ENCODE assay signal across 21 cellular contexts in the genomic region with DNA sequence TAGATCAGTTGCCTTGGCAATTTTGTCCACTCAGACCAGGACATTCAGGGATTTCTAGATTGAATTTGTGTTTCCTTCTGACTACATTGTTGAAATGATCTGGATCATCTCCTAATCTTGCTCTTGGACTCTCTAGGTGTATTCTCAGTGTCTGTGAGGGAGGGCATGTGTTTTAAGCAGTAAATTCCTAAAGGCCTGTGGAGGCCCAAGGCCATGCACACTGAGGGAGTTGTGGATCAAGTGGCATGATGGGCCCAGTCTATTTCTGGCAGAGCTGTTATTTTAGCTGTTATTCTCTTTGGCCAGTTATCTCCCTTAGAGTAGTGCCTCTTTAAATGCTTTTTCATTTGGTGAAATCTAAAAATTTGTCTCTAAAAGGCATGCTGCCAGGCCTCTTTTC.
"Had no signal": no experiment of that assay in that cellular context is flagged by ENCODE, and none has a peak within 500 bp of the region (broad histone marks: within the 10 kb centered on the region; RNA-seq: fewer than 3 reads in every experiment).

No MANE protein-coding gene starts in this region.

- H3K9me3 ChIP-seq: adrenal gland, ascending aorta, heart left ventricle, upper lobe of left lung had no signal

- H3K27ac ChIP-seq: adrenal gland, ascending aorta, brain microvascular endothelial cell, parathyroid adenoma, upper lobe of left lung had no signal

- H3K9me3 Mint-ChIP-seq: activated naive CD4-positive, alpha-beta T cell treated with anti-CD3 and anti-CD28 coated beads, Interleukin-2, amount 50 U/mL, for 24 hours; dendritic cell treated with granulocyte-macrophage colony-stimulating factor and Interleukin-4, amounts not matched to agents 40 ng/mL and 50 ng/mL, for 4 days had no signal

- DNase-seq: activated gamma-delta T cell treated with Interleukin-2 at 50 U/mL for 16 hours; activated T-cell treated with anti-CD3 and anti-CD28 coated beads, Interleukin-2, amount 50 U/mL, for 1 hour; adrenal gland; brain microvascular endothelial cell; caudate nucleus; effector CD4-positive, alpha-beta T cell; heart left ventricle; islet precursor cell; left colon; mesenchymal stem cell; nucleus accumbens; small intestine; stimulated activated CD4-positive, alpha-beta T cell treated with anti-CD3 and anti-CD28 coated beads, Interleukin-2, amount 100 ng/mL, for 48 hours; stimulated activated CD8-positive, alpha-beta memory T cell treated with anti-CD3 and anti-CD28 coated beads, Interleukin-4, amount 100 ng/mL, for 48 hours; stimulated activated naive CD8-positive, alpha-beta T cell treated with anti-CD3 and anti-CD28 coated beads, Interleukin-15, Interleukin-2, amounts not matched to agents 100 U/mL and 50 U/mL, for 24 hours; upper lobe of left lung had no signal

- H2AFZ ChIP-seq: parathyroid adenoma had no signal

- H3K27me3 Mint-ChIP-seq: activated naive CD4-positive, alpha-beta T cell treated with anti-CD3 and anti-CD28 coated beads, Interleukin-2, amount 50 U/mL, for 24 hours; dendritic cell treated with granulocyte-macrophage colony-stimulating factor and Interleukin-4, amounts not matched to agents 40 ng/mL and 50 ng/mL, for 4 days had no signal

- H3K4me3 Mint-ChIP-seq: activated naive CD4-positive, alpha-beta T cell treated with anti-CD3 and anti-CD28 coated beads, Interleukin-2, amount 50 U/mL, for 24 hours; dendritic cell treated with granulocyte-macrophage colony-stimulating factor and Interleukin-4, amounts not matched to agents 40 ng/mL and 50 ng/mL, for 4 days had no signal

- H3K4me3 ChIP-seq: adrenal gland, ascending aorta, heart left ventricle, upper lobe of left lung had no signal

- H3K4me1 ChIP-seq: adrenal gland, ascending aorta, parathyroid adenoma had no signal

- ATAC-seq: left colon; sciatic nerve; stimulated activated naive CD8-positive, alpha-beta T cell treated with anti-CD3 and anti-CD28 coated beads, Interleukin-15, Interleukin-2, amounts not matched to agents 100 U/mL and 50 U/mL, for 24 hours had no signal

- H3K36me3 Mint-ChIP-seq: activated naive CD4-positive, alpha-beta T cell treated with anti-CD3 and anti-CD28 coated beads, Interleukin-2, amount 50 U/mL, for 24 hours had no signal

- H3K36me3 ChIP-seq: adrenal gland, ascending aorta, brain microvascular endothelial cell, heart left ventricle, upper lobe of left lung had no signal

- H3K79me2 ChIP-seq: parathyroid adenoma had no signal

- H3K27ac Mint-ChIP-seq: activated naive CD4-positive, alpha-beta T cell treated with anti-CD3 and anti-CD28 coated beads, Interleukin-2, amount 50 U/mL, for 24 hours; dendritic cell treated with granulocyte-macrophage colony-stimulating factor and Interleukin-4, amounts not matched to agents 40 ng/mL and 50 ng/mL, for 4 days had no signal
